Comparison of ENCODE assay signal across 1 cellular context in the genomic region with DNA sequence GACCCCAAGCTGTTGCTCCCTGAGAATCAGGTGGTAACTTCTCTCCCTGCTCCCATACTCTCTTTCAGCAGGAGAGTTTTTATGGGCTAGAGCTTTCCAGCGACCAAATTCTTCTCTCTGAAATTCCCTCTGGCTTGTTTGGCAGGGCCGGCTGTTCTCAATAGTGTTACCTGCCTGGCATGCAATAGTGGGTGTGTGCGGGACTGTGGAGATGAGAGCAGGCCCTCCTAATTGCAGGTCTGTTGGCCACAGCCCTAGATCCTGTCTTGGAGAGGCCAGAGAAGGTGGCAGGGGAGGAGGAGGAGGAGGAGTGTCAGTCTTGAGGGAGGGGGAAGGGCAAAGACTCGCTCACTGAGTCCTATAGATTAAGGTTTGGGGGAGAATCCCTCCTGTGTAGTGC.
TF ChIP-seq lines count a peak whose summit lies in the region.

No MANE protein-coding gene starts in this region.

TF ChIP-seq in H1, 55 proteins besides CTCF, POLR2A, EP300 and RAD21:
- no peak for TF ChIP-seq KDM5A (IDR thresholded peaks at IDR 0.05; ENCODE audit: low read length)
- TF ChIP-seq, protein P1, sequence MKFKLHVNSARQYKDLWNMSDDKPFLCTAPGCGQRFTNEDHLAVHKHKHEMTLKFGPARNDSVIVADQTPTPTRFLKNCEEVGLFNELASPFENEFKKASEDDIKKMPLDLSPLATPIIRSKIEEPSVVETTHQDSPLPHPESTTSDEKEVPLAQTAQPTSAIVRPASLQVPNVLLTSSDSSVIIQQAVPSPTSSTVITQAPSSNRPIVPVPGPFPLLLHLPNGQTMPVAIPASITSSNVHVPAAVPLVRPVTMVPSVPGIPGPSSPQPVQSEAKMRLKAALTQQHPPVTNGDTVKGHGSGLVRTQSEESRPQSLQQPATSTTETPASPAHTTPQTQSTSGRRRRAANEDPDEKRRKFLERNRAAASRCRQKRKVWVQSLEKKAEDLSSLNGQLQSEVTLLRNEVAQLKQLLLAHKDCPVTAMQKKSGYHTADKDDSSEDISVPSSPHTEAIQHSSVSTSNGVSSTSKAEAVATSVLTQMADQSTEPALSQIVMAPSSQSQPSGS (IDR thresholded peaks at IDR 0.05; ENCODE audit: low read length): no peak
